13 cellular contexts compared by ENCODE assay signal in genomic region chr11:109605006-109605405, GRCh38.
"Had no signal": no experiment of that assay in that cellular context is flagged by ENCODE, and none has a peak within 500 bp of the region (broad histone marks: within the 10 kb centered on the region; RNA-seq: fewer than 3 reads in every experiment).

No MANE protein-coding gene starts in this region.

- H3K4me1 ChIP-seq: prostate gland had no signal

- DNase-seq: activated CD4-positive, alpha-beta T cell treated with anti-CD3 and anti-CD28 coated beads, Interleukin-2, amount 10 ng/mL, durations not matched to agents 24 days and 14 days; activated CD4-positive, CD25-positive, alpha-beta regulatory T cell; activated CD8-positive, alpha-beta memory T cell treated with anti-CD3 and anti-CD28 coated beads, Interleukin-2, amount 50 U/mL, for 4 hours; activated CD8-positive, alpha-beta T cell treated with anti-CD3 and anti-CD28 coated beads, Interleukin-2, amount 10 ng/mL, durations not matched to agents 7 days and 5 days; activated effector memory CD4-positive, alpha-beta T cell treated with anti-CD3 and anti-CD28 coated beads, Interleukin-2, amount 50 U/mL, for 16 hours; activated T-cell treated with anti-CD3 and anti-CD28 coated beads, Interleukin-2, amount 50 U/mL, for 48 hours; central memory CD4-positive, alpha-beta T cell; left colon; nephron progenitor cell; right cardiac atrium; stomach had no signal

- H3K36me3 ChIP-seq: prostate gland, stomach had no signal

- ATAC-seq: activated CD8-positive, alpha-beta T cell treated with anti-CD3 and anti-CD28 coated beads, Interleukin-2, amount 10 ng/mL, durations not matched to agents 7 days and 5 days; left colon; right cardiac atrium had no signal

- H3K4me3 ChIP-seq: coronary artery, prostate gland, stomach had no signal

- H3K27ac ChIP-seq: coronary artery, prostate gland, stomach had no signal

- H3K9me3 ChIP-seq: prostate gland, stomach had no signal

- H3K27me3 ChIP-seq: stomach had no signal
